Comparison of ENCODE assay signal across 1 cellular context in genomic region chr20:35040646-35041045, GRCh38.
TF ChIP-seq lines count a peak whose summit lies in the region.

No MANE protein-coding gene starts in this region.

TF ChIP-seq in GM23338, 12 proteins besides CTCF, POLR2A, EP300 and RAD21:
- TF ChIP-seq NANOG (IDR thresholded peaks at IDR 0.05; ENCODE audit: borderline replicate concordance), result no peak
- TF ChIP-seq ZNF114 (CRISPR knock-in tag; IDR thresholded peaks at IDR 0.05), result no peak
- TF ChIP-seq, protein P1, sequence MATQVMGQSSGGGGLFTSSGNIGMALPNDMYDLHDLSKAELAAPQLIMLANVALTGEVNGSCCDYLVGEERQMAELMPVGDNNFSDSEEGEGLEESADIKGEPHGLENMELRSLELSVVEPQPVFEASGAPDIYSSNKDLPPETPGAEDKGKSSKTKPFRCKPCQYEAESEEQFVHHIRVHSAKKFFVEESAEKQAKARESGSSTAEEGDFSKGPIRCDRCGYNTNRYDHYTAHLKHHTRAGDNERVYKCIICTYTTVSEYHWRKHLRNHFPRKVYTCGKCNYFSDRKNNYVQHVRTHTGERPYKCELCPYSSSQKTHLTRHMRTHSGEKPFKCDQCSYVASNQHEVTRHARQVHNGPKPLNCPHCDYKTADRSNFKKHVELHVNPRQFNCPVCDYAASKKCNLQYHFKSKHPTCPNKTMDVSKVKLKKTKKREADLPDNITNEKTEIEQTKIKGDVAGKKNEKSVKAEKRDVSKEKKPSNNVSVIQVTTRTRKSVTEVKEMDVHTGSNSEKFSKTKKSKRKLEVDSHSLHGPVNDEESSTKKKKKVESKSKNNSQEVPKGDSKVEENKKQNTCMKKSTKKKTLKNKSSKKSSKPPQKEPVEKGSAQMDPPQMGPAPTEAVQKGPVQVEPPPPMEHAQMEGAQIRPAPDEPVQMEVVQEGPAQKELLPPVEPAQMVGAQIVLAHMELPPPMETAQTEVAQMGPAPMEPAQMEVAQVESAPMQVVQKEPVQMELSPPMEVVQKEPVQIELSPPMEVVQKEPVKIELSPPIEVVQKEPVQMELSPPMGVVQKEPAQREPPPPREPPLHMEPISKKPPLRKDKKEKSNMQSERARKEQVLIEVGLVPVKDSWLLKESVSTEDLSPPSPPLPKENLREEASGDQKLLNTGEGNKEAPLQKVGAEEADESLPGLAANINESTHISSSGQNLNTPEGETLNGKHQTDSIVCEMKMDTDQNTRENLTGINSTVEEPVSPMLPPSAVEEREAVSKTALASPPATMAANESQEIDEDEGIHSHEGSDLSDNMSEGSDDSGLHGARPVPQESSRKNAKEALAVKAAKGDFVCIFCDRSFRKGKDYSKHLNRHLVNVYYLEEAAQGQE (IDR thresholded peaks at IDR 0.05; ENCODE audit: unreplicated experiment), result no peak
- no peak for TF ChIP-seq POLR2AphosphoS5 (IDR thresholded peaks at IDR 0.05; ENCODE audit: low read depth)
- TF ChIP-seq CREB1 (CRISPR knock-in tag; IDR thresholded peaks at IDR 0.05; ENCODE audit: low read depth), result no peak
- no peak for TF ChIP-seq ZNF331 (CRISPR knock-in tag; IDR thresholded peaks at IDR 0.05; ENCODE audit: low read depth)
- TF ChIP-seq, protein P2, sequence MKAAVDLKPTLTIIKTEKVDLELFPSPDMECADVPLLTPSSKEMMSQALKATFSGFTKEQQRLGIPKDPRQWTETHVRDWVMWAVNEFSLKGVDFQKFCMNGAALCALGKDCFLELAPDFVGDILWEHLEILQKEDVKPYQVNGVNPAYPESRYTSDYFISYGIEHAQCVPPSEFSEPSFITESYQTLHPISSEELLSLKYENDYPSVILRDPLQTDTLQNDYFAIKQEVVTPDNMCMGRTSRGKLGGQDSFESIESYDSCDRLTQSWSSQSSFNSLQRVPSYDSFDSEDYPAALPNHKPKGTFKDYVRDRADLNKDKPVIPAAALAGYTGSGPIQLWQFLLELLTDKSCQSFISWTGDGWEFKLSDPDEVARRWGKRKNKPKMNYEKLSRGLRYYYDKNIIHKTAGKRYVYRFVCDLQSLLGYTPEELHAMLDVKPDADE (IDR thresholded peaks at IDR 0.05), result no peak
- no peak for TF ChIP-seq JUNB (IDR thresholded peaks at IDR 0.05; ENCODE audit: unreplicated experiment)
- no peak for TF ChIP-seq STAT1 (IDR thresholded peaks at IDR 0.05; ENCODE audit: unreplicated experiment)
- TF ChIP-seq EZH2phosphoT487 (IDR thresholded peaks at IDR 0.05; ENCODE audit: unreplicated experiment), result no peak
